In the genomic region with DNA sequence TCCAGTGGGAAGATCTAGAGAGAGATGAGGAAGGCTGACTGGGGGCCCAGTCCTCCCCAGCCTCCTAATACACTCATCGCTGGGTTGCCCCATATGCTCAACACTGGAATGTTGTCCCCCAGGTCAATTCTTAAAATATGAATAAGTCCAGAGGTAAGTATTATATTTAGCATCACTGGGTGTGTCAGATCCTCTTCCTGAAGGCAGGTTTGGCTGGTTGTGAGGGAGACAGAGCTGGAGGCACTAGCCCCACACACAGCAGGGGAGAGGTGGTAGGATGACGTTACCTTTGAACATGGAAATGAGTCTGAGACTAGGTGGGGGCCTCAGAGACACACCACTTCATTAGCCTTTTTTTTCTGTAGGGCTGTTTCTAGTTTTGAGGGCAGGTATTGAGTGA, we compare ENCODE assay signal across 15 cellular contexts. TPM values are rescaled to one million over a fixed set of nuclear protein-coding genes. Genes with fewer than 3 reads are reported as not detected.
A peak's percentile ranks its signal among the peaks of the same experiment; 100 is the strongest.
DNase-seq lines count a peak whose midpoint lies in the region; ATAC-seq and TF ChIP-seq lines count a peak whose summit lies in the region.
"Had no signal": no experiment of that assay in that cellular context is flagged by ENCODE, and none has a peak within 500 bp of the region (broad histone marks: within the 10 kb centered on the region; RNA-seq: fewer than 3 reads in every experiment).

No MANE protein-coding gene starts in this region.

- H2AFZ ChIP-seq in GM23248: no peak overlapping the region

- no peak for TF ChIP-seq CTCF in brain (conservative IDR thresholded peaks at IDR 0.05)
- TF ChIP-seq CTCF in natural killer cell (IDR thresholded peaks at IDR 0.05): no peak

- H3K36me3 ChIP-seq in GM23248 (ENCODE audit: low read depth): no peaks in the 10 kb centered on the region
- H3K36me3 ChIP-seq: HAP-1, SJSA1 had no signal

- H3K27ac ChIP-seq in GM23248 (peak overlapping the region; percentile 97), layer of hippocampus (ENCODE audit: low read depth, low read length) (peak overlapping the region; percentile 82)

- H3K36me3 Mint-ChIP-seq in brain: no peaks in the 10 kb centered on the region
- no peaks in the 10 kb centered on the region for H3K36me3 Mint-ChIP-seq in stimulated activated effector memory CD8-positive, alpha-beta T cell treated with anti-CD3 and anti-CD28 coated beads, Interleukin-12 subunit alpha, Interleukin-12 subunit beta, amount 100 ng/mL, for 72 hours
- no peaks in the 10 kb centered on the region for H3K36me3 Mint-ChIP-seq in natural killer cell
- H3K36me3 Mint-ChIP-seq: naive thymus-derived CD4-positive, alpha-beta T cell had no signal

- peaks cover 49% of the 10 kb centered on the region for H3F3A ChIP-seq in GM23248 (ENCODE audit: insufficient read depth)

- peak overlapping the region; percentile 96 for H3K4me2 ChIP-seq in GM23248 (ENCODE audit: unreplicated experiment)

- 94 to 97% methylated on average over 2 of the region's 2 CpGs for WGBS in GM23248 (ENCODE audit: low coverage in 1 of 2, low lambda C conversion rate in 2 of 2, missing lambda C conversion rate in 2 of 2), 2 experiments

- H3K4me3 Mint-ChIP-seq in brain (no peak overlapping the region), natural killer cell (no peak overlapping the region)
- no peak overlapping the region for H3K4me3 Mint-ChIP-seq in stimulated activated effector memory CD8-positive, alpha-beta T cell treated with anti-CD3 and anti-CD28 coated beads, Interleukin-12 subunit alpha, Interleukin-12 subunit beta, amount 100 ng/mL, for 72 hours
- H3K4me3 Mint-ChIP-seq: activated T-helper 17 cell treated with anti-CD3 and anti-CD28 coated beads, Interleukin-2, amount 50 U/mL, for 72 hours; naive thymus-derived CD4-positive, alpha-beta T cell; stimulated activated naive CD8-positive, alpha-beta T cell treated with anti-CD3 and anti-CD28 coated beads, Interleukin-15, Interleukin-2, amounts not matched to agents 100 ng/mL and 50 ng/mL, for 24 hours had no signal

- peak; percentile 28 for ATAC-seq in stimulated activated effector memory CD8-positive, alpha-beta T cell treated with anti-CD3 and anti-CD28 coated beads, Interleukin-12 subunit alpha, Interleukin-12 subunit beta, amount 100 ng/mL, for 72 hours
- ATAC-seq in natural killer cell (no peak), HG03520 (IDR thresholded peaks at IDR 0.05; ENCODE audit: unreplicated experiment) (no peak)
- ATAC-seq: naive thymus-derived CD4-positive, alpha-beta T cell had no signal

- no peak overlapping the region for H3K4me3 ChIP-seq in GM23248
- H3K4me3 ChIP-seq: HAP-1, SJSA1 had no signal

- no peaks in the 10 kb centered on the region for H3K27me3 ChIP-seq in GM23248 (replicated peaks; ENCODE audit: insufficient read depth)
- no peaks in the 10 kb centered on the region for H3K27me3 ChIP-seq in layer of hippocampus (ENCODE audit: control insufficient read depth, insufficient read depth, low read length)
- H3K27me3 ChIP-seq: SJSA1 had no signal

- in situ Hi-C loops in GM23248 (cut with MboI): loop anchor here (5.0 to 25.0 kb wide), 2 partner anchors 60 to 375 kb away; a partner anchor contains a TSS

- peaks cover 84% of the 10 kb centered on the region for H3K4me1 Mint-ChIP-seq in brain
- H3K4me1 Mint-ChIP-seq in stimulated activated effector memory CD8-positive, alpha-beta T cell treated with anti-CD3 and anti-CD28 coated beads, Interleukin-12 subunit alpha, Interleukin-12 subunit beta, amount 100 ng/mL, for 72 hours: no peaks in the 10 kb centered on the region
- no peaks in the 10 kb centered on the region for H3K4me1 Mint-ChIP-seq in natural killer cell
- H3K4me1 Mint-ChIP-seq: activated T-helper 17 cell treated with anti-CD3 and anti-CD28 coated beads, Interleukin-2, amount 50 U/mL, for 72 hours; naive thymus-derived CD4-positive, alpha-beta T cell had no signal

- H3K79me2 ChIP-seq in GM23248 (ENCODE audit: insufficient read depth): no peaks in the 10 kb centered on the region

- intact Hi-C loops in natural killer cell (cut with micrococcal nuclease): no loop called here

- no peaks in the 10 kb centered on the region for H3K9me3 Mint-ChIP-seq in brain
- H3K9me3 Mint-ChIP-seq in stimulated activated effector memory CD8-positive, alpha-beta T cell treated with anti-CD3 and anti-CD28 coated beads, Interleukin-12 subunit alpha, Interleukin-12 subunit beta, amount 100 ng/mL, for 72 hours: no peaks in the 10 kb centered on the region
- H3K9me3 Mint-ChIP-seq in natural killer cell: no peaks in the 10 kb centered on the region
- H3K9me3 Mint-ChIP-seq: activated T-helper 17 cell treated with anti-CD3 and anti-CD28 coated beads, Interleukin-2, amount 50 U/mL, for 72 hours; stimulated activated naive CD8-positive, alpha-beta T cell treated with anti-CD3 and anti-CD28 coated beads, Interleukin-15, Interleukin-2, amounts not matched to agents 100 ng/mL and 50 ng/mL, for 24 hours had no signal

- DNase-seq in GM23248 (no peak), natural killer cell (no peak), NCI-H2107 treated with DMSO at 0.1 percent for 48 hours (lab: John Stamatoyannopoulos, UW; ENCODE audit: unreplicated experiment) (no peak), GF-D8 (lab: John Stamatoyannopoulos, UW) (no peak)
- DNase-seq in stimulated activated effector memory CD8-positive, alpha-beta T cell treated with anti-CD3 and anti-CD28 coated beads, Interleukin-12 subunit alpha, Interleukin-12 subunit beta, amount 100 ng/mL, for 72 hours (ENCODE audit: low spot score in 2 of 2): no peak
- DNase-seq: activated CD4-positive, CD25-positive, alpha-beta regulatory T cell treated with anti-CD3 and anti-CD28 coated beads, Interleukin-2, amount 50 U/mL, for 72 hours; naive thymus-derived CD4-positive, alpha-beta T cell; NCI-H446 had no signal

- H3K27me3 Mint-ChIP-seq in brain (no peaks in the 10 kb centered on the region), natural killer cell (ENCODE audit: low read depth in 2 of 2) (peaks cover 19 to 22% of the 10 kb centered on the region in 2 donors)

- peak overlapping the region in 4 of 5 experiments; percentile 43 to 99 (median 93) for H3K27ac Mint-ChIP-seq in brain
- no peak overlapping the region for H3K27ac Mint-ChIP-seq in stimulated activated effector memory CD8-positive, alpha-beta T cell treated with anti-CD3 and anti-CD28 coated beads, Interleukin-12 subunit alpha, Interleukin-12 subunit beta, amount 100 ng/mL, for 72 hours
- no peak overlapping the region for H3K27ac Mint-ChIP-seq in natural killer cell
- H3K27ac Mint-ChIP-seq: activated T-helper 17 cell treated with anti-CD3 and anti-CD28 coated beads, Interleukin-2, amount 50 U/mL, for 72 hours; naive thymus-derived CD4-positive, alpha-beta T cell; stimulated activated naive CD8-positive, alpha-beta T cell treated with anti-CD3 and anti-CD28 coated beads, Interleukin-15, Interleukin-2, amounts not matched to agents 100 ng/mL and 50 ng/mL, for 24 hours had no signal

- no peaks in the 10 kb centered on the region for H4K20me1 ChIP-seq in GM23248 (ENCODE audit: insufficient read depth)

- H3K9me2 ChIP-seq in GM23248 (ENCODE audit: insufficient read depth): no peaks in the 10 kb centered on the region

- H3K9ac ChIP-seq in GM23248: peak overlapping the region; percentile 77

- peaks cover 50% of the 10 kb centered on the region for H3K4me1 ChIP-seq in GM23248 (ENCODE audit: insufficient read depth)

- no peaks in the 10 kb centered on the region for H3K9me3 ChIP-seq in GM23248 (ENCODE audit: low read depth)
- H3K9me3 ChIP-seq: HAP-1, SJSA1 had no signal

RNA-seq across cellular contexts. Expression of a gene that starts 42.6 kb away (rescaled TPM):
- total RNA-seq in GM23248 (2014; rRNA removed; shearing (Covaris generic)): 1.6 and 3.3 TPM in 2 replicates
- polyA plus RNA-seq in GM23248 (2016; fragmentation: Nextera tagmentation; extraction: Ambion mirVana): 2.0 and 2.1 TPM in 2 replicates
- polyA plus RNA-seq in brain (ENCODE audit: insufficient read depth, low read depth, low replicate concordance): 3.9 TPM
- under 1 TPM in 1 of 3 donors, not detected in 2; 0.58 TPM for total RNA-seq in natural killer cell
- polyA plus RNA-seq: naive thymus-derived CD4-positive, alpha-beta T cell had no signal

Comparison
In these comparisons a context has a peak if more than half of its experiments do, and no peak if none do; other contexts are left out.
1. H3K27ac Mint-ChIP-seq: peak in brain (4 of 5); none in stimulated activated effector memory CD8-positive, alpha-beta T cell treated with anti-CD3 and anti-CD28 coated beads, Interleukin-12 subunit alpha, Interleukin-12 subunit beta, amount 100 ng/mL, for 72 hours (single experiment) and natural killer cell (0 of 2).